Comparison of ENCODE assay signal across 13 cellular contexts in genomic region chr15:38547255-38547997, GRCh38. TPM values are rescaled to one million over a fixed set of nuclear protein-coding genes. Genes with fewer than 3 reads are reported as not detected.
DNase-seq lines count a peak whose midpoint lies in the region; ATAC-seq and TF ChIP-seq lines count a peak whose summit lies in the region.
"Had no signal": no experiment of that assay in that cellular context is flagged by ENCODE, and none has a peak within 500 bp of the region (broad histone marks: within the 10 kb centered on the region; RNA-seq: fewer than 3 reads in every experiment).

No MANE protein-coding gene starts in this region.

- H3K27me3 Mint-ChIP-seq in CD4-positive, CD25-positive, alpha-beta regulatory T cell, result no peaks in the 10 kb centered on the region
- no peaks in the 10 kb centered on the region for H3K27me3 Mint-ChIP-seq in activated naive CD4-positive, alpha-beta T cell treated with anti-CD3 and anti-CD28 coated beads, Interleukin-2, amount 10 ng/mL, durations not matched to agents 7 days and 5 days
- H3K27me3 Mint-ChIP-seq: activated B cell treated with CpG ODN at 0.5 μM for 24 hours had no signal

- no peaks in the 10 kb centered on the region for H3K27me3 ChIP-seq in CD4-positive, CD25-positive, alpha-beta regulatory T cell (ENCODE audit: control insufficient read depth, insufficient read depth, low read length)
- H3K27me3 ChIP-seq in foreskin keratinocyte (no peaks in the 10 kb centered on the region), Peyer's patch (no peaks in the 10 kb centered on the region)
- H3K27me3 ChIP-seq: right lobe of liver had no signal

- peak overlapping the region; percentile 52 to 81 (median 76) for H3K27ac Mint-ChIP-seq in CD4-positive, CD25-positive, alpha-beta regulatory T cell
- H3K27ac Mint-ChIP-seq in activated naive CD4-positive, alpha-beta T cell treated with anti-CD3 and anti-CD28 coated beads, Interleukin-2, amount 10 ng/mL, durations not matched to agents 7 days and 5 days, result peak overlapping the region; percentile 24
- H3K27ac Mint-ChIP-seq: activated B cell treated with CpG ODN at 0.5 μM for 24 hours had no signal

- no peak for TF ChIP-seq POLR2A in Peyer's patch (IDR thresholded peaks at IDR 0.05)

- H3K4me3 ChIP-seq in CD4-positive, CD25-positive, alpha-beta regulatory T cell (ENCODE audit: low read depth, low read length), result peak overlapping the region; percentile 27
- H3K4me3 ChIP-seq in HFF-Myc (replicated peaks; ENCODE audit: low read depth, low read length), result no peak overlapping the region
- H3K4me3 ChIP-seq in foreskin fibroblast (ENCODE audit: low read depth in 1 of 2, low read length in 2 of 2), result no peak overlapping the region
- no peak overlapping the region for H3K4me3 ChIP-seq in Peyer's patch
- H3K4me3 ChIP-seq in coronary artery, result no peak overlapping the region
- H3K4me3 ChIP-seq: GM12878, right lobe of liver had no signal

- no peaks in the 10 kb centered on the region for H3K9me3 ChIP-seq in CD4-positive, CD25-positive, alpha-beta regulatory T cell (ENCODE audit: control insufficient read depth in 2 of 2, low read length in 2 of 2)
- H3K9me3 ChIP-seq in Peyer's patch, result no peaks in the 10 kb centered on the region
- H3K9me3 ChIP-seq: Caco-2, right lobe of liver had no signal

- ATAC-seq in CD4-positive, CD25-positive, alpha-beta regulatory T cell (ENCODE audit: low read depth in 2 of 2), result no peak
- no peak for ATAC-seq in foreskin keratinocyte
- ATAC-seq: GM12878, right lobe of liver had no signal

- H3K4me1 ChIP-seq in CD4-positive, CD25-positive, alpha-beta regulatory T cell (ENCODE audit: control insufficient read depth, insufficient read depth, low read length, poor library complexity, severe bottlenecking), result peaks cover 77% of the 10 kb centered on the region
- H3K4me1 ChIP-seq in foreskin keratinocyte (peaks cover 13% of the 10 kb centered on the region), Peyer's patch (no peaks in the 10 kb centered on the region)
- H3K4me1 ChIP-seq: right lobe of liver had no signal

- peak overlapping the region; percentile 38 for H3K27ac ChIP-seq in CD4-positive, CD25-positive, alpha-beta regulatory T cell (ENCODE audit: insufficient read depth, low read length, poor library complexity, severe bottlenecking)
- H3K27ac ChIP-seq in foreskin keratinocyte (no peak overlapping the region), Peyer's patch (no peak overlapping the region), coronary artery (no peak overlapping the region)
- H3K27ac ChIP-seq: right lobe of liver had no signal

- peaks cover 49 to 91% (median 79%) of the 10 kb centered on the region in 4 donors for H3K4me1 Mint-ChIP-seq in CD4-positive, CD25-positive, alpha-beta regulatory T cell
- peaks cover 78% of the 10 kb centered on the region for H3K4me1 Mint-ChIP-seq in activated naive CD4-positive, alpha-beta T cell treated with anti-CD3 and anti-CD28 coated beads, Interleukin-2, amount 10 ng/mL, durations not matched to agents 7 days and 5 days

- CTCF ChIA-PET in activated naive CD4-positive, alpha-beta T cell treated with anti-CD3 and anti-CD28 coated beads, Interleukin-2, amount 10 ng/mL, durations not matched to agents 7 days and 5 days (lab: Charles Lee), result no interaction called here

- TF ChIP-seq CTCF in HFF-Myc (IDR thresholded peaks at IDR 0.05; ENCODE audit: low read depth, low read length, missing control alignments), result no peak
- no peak for TF ChIP-seq CTCF in foreskin fibroblast (IDR thresholded peaks at IDR 0.05; ENCODE audit: low read depth, low read length)
- TF ChIP-seq CTCF in foreskin keratinocyte (conservative IDR thresholded peaks at IDR 0.05), result no peak
- TF ChIP-seq CTCF in Peyer's patch (IDR thresholded peaks at IDR 0.05), result no peak
- no peak for TF ChIP-seq CTCF in coronary artery (IDR thresholded peaks at IDR 0.05)

- peaks cover 43% of the 10 kb centered on the region for H3K36me3 Mint-ChIP-seq in CD4-positive, CD25-positive, alpha-beta regulatory T cell
- peaks cover 75% of the 10 kb centered on the region for H3K36me3 Mint-ChIP-seq in activated naive CD4-positive, alpha-beta T cell treated with anti-CD3 and anti-CD28 coated beads, Interleukin-2, amount 10 ng/mL, durations not matched to agents 7 days and 5 days

- DNase-seq in CD4-positive, CD25-positive, alpha-beta regulatory T cell, result no peak
- DNase-seq in HFF-Myc (ENCODE audit: extremely low read depth, low read depth) (peak; percentile 32), foreskin fibroblast (peak; percentile 74 to 81), foreskin keratinocyte (no peak), Peyer's patch (no peak), coronary artery (ENCODE audit: low spot score) (no peak), NCI-H748 (lab: John Stamatoyannopoulos, UW; ENCODE audit: unreplicated experiment) (no peak)
- DNase-seq in activated naive CD4-positive, alpha-beta T cell treated with anti-CD3 and anti-CD28 coated beads, Interleukin-2, amount 10 ng/mL, durations not matched to agents 7 days and 5 days, result no peak
- DNase-seq: activated B cell treated with CpG ODN at 0.5 μM for 24 hours, aorta, Caco-2, right lobe of liver had no signal

- H3K36me3 ChIP-seq in CD4-positive, CD25-positive, alpha-beta regulatory T cell (ENCODE audit: control insufficient read depth, insufficient read depth, low read length), result peaks cover 62% of the 10 kb centered on the region
- H3K36me3 ChIP-seq in Peyer's patch, result no peaks in the 10 kb centered on the region
- H3K36me3 ChIP-seq: right lobe of liver had no signal

- H3K9me3 Mint-ChIP-seq in CD4-positive, CD25-positive, alpha-beta regulatory T cell, result no peaks in the 10 kb centered on the region
- H3K9me3 Mint-ChIP-seq in activated naive CD4-positive, alpha-beta T cell treated with anti-CD3 and anti-CD28 coated beads, Interleukin-2, amount 10 ng/mL, durations not matched to agents 7 days and 5 days, result no peaks in the 10 kb centered on the region
- H3K9me3 Mint-ChIP-seq: activated B cell treated with CpG ODN at 0.5 μM for 24 hours had no signal

- peak overlapping the region in 3 of 4 donors; percentile 27 to 73 (median 27) for H3K4me3 Mint-ChIP-seq in CD4-positive, CD25-positive, alpha-beta regulatory T cell
- H3K4me3 Mint-ChIP-seq in activated naive CD4-positive, alpha-beta T cell treated with anti-CD3 and anti-CD28 coated beads, Interleukin-2, amount 10 ng/mL, durations not matched to agents 7 days and 5 days, result no peak overlapping the region
- H3K4me3 Mint-ChIP-seq: activated B cell treated with CpG ODN at 0.5 μM for 24 hours had no signal

RNA-seq across cellular contexts. Expression of gene RASGRP1, which starts 17.2 kb away (rescaled TPM):
- 216 TPM for total RNA-seq in CD4-positive, CD25-positive, alpha-beta regulatory T cell
- 100 to 1,000 TPM in 1 of 4 donors, 10 to 100 TPM in 3; 74.5 to 108 (median 86.6) TPM for polyA plus RNA-seq in CD4-positive, CD25-positive, alpha-beta regulatory T cell
- total RNA-seq in foreskin keratinocyte (not detected in 2 replicates), Peyer's patch (10 to 100 TPM in 1 of 4 donors, 1 to 10 TPM in 3; 1.6 to 10.7 (median 3.8) TPM)
- polyA plus RNA-seq in foreskin keratinocyte, result not detected in 2 replicates

Comparison
In these comparisons a context has a peak if more than half of its experiments do, and no peak if none do; other contexts are left out.
1. DNase-seq: peak in HFF-Myc (single experiment) and foreskin fibroblast (2 of 2); none in CD4-positive, CD25-positive, alpha-beta regulatory T cell (0 of 3), activated naive CD4-positive, alpha-beta T cell treated with anti-CD3 and anti-CD28 coated beads, Interleukin-2, amount 10 ng/mL, durations not matched to agents 7 days and 5 days (single experiment), foreskin keratinocyte (0 of 2), Peyer's patch (0 of 3), coronary artery (single experiment) and NCI-H748 (single experiment).
2. RNA of gene RASGRP1, which starts 17.2 kb away (total RNA-seq): 216 TPM in CD4-positive, CD25-positive, alpha-beta regulatory T cell (single experiment); 1.6 to 10.7 TPM in Peyer's patch and not detected in foreskin keratinocyte; every median in the first group is over 10 times any median in the second.